Comparison of ENCODE assay signal across 8 cellular contexts in the genomic region with DNA sequence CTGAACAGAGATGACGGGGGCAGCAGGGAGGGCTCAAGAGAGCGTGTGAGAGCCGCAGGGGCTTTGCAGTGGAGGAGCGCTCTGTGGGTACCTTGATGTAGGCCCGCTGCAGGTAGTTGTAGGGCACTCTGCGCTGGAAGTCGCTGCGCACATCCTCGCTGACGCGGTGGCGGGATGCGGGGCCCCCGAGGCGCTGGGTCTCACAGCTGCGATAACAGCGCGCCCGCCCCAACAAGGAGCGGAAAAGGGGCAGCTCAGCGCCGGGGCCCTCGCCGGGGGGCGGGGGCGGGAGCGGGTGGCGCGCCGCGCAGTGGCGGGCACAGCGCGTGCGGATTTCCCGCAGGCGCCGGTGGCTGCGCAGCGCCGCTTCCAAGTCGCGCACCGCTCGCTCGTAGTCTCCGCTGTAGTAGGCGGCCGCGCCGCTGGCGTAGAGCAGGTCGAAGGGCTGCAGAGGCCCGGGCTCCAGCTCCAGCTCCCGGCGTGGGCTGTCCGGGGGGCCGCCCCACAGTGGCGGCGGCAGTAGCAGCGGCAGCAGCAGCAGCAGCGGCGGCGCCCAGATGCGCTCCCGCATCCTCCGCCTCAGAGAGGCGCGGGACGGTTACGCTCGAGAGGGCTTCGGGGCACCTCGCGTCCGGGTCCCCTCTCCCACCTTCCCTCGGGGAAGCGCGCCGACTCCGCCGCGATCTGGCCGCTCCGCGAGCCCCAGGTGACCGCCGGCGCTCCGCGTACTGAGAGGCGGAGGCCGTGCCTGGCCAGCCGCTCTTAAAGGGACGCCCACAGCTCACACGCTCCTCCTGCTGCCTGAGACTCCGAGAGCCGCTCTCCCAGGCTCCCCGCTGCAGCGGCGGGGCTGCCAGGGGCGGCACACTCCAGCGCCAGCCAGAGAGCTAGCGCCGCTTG. TPM values are rescaled to one million over a fixed set of nuclear protein-coding genes. Genes with fewer than 3 reads are reported as not detected.
A peak's percentile ranks its signal among the peaks of the same experiment; 100 is the strongest.
DNase-seq lines count a peak whose midpoint lies in the region; ATAC-seq and TF ChIP-seq lines count a peak whose summit lies in the region.

A gene with protein sequence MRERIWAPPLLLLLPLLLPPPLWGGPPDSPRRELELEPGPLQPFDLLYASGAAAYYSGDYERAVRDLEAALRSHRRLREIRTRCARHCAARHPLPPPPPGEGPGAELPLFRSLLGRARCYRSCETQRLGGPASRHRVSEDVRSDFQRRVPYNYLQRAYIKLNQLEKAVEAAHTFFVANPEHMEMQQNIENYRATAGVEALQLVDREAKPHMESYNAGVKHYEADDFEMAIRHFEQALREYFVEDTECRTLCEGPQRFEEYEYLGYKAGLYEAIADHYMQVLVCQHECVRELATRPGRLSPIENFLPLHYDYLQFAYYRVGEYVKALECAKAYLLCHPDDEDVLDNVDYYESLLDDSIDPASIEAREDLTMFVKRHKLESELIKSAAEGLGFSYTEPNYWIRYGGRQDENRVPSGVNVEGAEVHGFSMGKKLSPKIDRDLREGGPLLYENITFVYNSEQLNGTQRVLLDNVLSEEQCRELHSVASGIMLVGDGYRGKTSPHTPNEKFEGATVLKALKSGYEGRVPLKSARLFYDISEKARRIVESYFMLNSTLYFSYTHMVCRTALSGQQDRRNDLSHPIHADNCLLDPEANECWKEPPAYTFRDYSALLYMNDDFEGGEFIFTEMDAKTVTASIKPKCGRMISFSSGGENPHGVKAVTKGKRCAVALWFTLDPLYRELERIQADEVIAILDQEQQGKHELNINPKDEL (minus strand): TSS at position 737 of the 900 bp plus-strand sequence. CDS start 166 bp downstream, at position 571.

- H3K27me3 ChIP-seq in muscle layer of duodenum (ENCODE audit: low read depth, low read length): no peaks in the 10 kb centered on the region
- H3K27me3 ChIP-seq in thymus (ENCODE audit: control insufficient read depth, insufficient read depth): peaks cover 17% of the 10 kb centered on the region

- DNase-seq in stimulated activated CD4-positive, alpha-beta T cell treated with anti-CD3 and anti-CD28 coated beads, Interleukin-12 subunit alpha, Interleukin-12 subunit beta, amount 100 ng/mL, for 4 hours: peak; percentile 6
- no peak for DNase-seq in stimulated activated CD4-positive, alpha-beta T cell treated with anti-CD3 and anti-CD28 coated beads, Interleukin-4, amount 100 ng/mL, for 24 hours
- DNase-seq in NCI-H2107 treated with DMSO at 0.1 percent for 48 hours (lab: John Stamatoyannopoulos, UW; ENCODE audit: unreplicated experiment): peak; percentile 62
- DNase-seq in activated CD8-positive, alpha-beta memory T cell treated with anti-CD3 and anti-CD28 coated beads, Interleukin-2, amount 50 U/mL, for 48 hours: peak; percentile 65
- DNase-seq in fibroblast of the aortic adventitia (ENCODE audit: low read depth): peak; percentile 84

- peak; percentile 46 for TF ChIP-seq CTCF in fibroblast of the aortic adventitia (IDR thresholded peaks at IDR 0.05; ENCODE audit: insufficient read depth, low read length)

- H3K4me1 ChIP-seq in muscle layer of duodenum (ENCODE audit: control insufficient read depth in 1 of 2, insufficient read depth in 2 of 2, low read length in 2 of 2) (peaks cover 0 to 10% of the 10 kb centered on the region in 2 donors), thymus (ENCODE audit: control insufficient read depth, insufficient read depth, low read length) (no peaks in the 10 kb centered on the region)

- WGBS in thymus: 1% methylated on average over 105 of the region's 105 CpGs

- H3K36me3 ChIP-seq in muscle layer of duodenum (ENCODE audit: control insufficient read depth in 1 of 2, insufficient read depth in 2 of 2, low read length in 2 of 2): no peaks in the 10 kb centered on the region
- H3K36me3 ChIP-seq in thymus (ENCODE audit: control insufficient read depth, insufficient read depth): no peaks in the 10 kb centered on the region

- peak within 1 kb of the TSS; percentile 74 for H3K4me3 ChIP-seq in fibroblast of the aortic adventitia (ENCODE audit: low read depth, low read length)
- H3K4me3 ChIP-seq in muscle layer of duodenum (ENCODE audit: low read depth in 1 of 2, low read length in 2 of 2): peak within 1 kb of the TSS; percentile 67 to 80
- H3K4me3 ChIP-seq in thymus (ENCODE audit: low read length): peak within 1 kb of the TSS; percentile 38

- H3K27ac ChIP-seq in muscle layer of duodenum (ENCODE audit: low read length) (peak within 1 kb of the TSS; percentile 59), thymus (ENCODE audit: low read depth) (peak within 1 kb of the TSS; percentile 61)

- H3K9me3 ChIP-seq in muscle layer of duodenum (ENCODE audit: control insufficient read depth in 1 of 2, low read length in 2 of 2) (no peaks in the 10 kb centered on the region), thymus (ENCODE audit: control insufficient read depth) (no peaks in the 10 kb centered on the region)

- peak; percentile 73 for ATAC-seq in HG02973 (IDR thresholded peaks at IDR 0.05; ENCODE audit: unreplicated experiment)

RNA-seq across cellular contexts. Expression of the gene that starts here (rescaled TPM):
- 4.0 and 15.6 TPM in 2 replicates for total RNA-seq in fibroblast of the aortic adventitia (ENCODE audit: low replicate concordance)
- 8.0 TPM for polyA plus RNA-seq in thymus
